2 cellular contexts compared by ENCODE assay signal in the genomic region with DNA sequence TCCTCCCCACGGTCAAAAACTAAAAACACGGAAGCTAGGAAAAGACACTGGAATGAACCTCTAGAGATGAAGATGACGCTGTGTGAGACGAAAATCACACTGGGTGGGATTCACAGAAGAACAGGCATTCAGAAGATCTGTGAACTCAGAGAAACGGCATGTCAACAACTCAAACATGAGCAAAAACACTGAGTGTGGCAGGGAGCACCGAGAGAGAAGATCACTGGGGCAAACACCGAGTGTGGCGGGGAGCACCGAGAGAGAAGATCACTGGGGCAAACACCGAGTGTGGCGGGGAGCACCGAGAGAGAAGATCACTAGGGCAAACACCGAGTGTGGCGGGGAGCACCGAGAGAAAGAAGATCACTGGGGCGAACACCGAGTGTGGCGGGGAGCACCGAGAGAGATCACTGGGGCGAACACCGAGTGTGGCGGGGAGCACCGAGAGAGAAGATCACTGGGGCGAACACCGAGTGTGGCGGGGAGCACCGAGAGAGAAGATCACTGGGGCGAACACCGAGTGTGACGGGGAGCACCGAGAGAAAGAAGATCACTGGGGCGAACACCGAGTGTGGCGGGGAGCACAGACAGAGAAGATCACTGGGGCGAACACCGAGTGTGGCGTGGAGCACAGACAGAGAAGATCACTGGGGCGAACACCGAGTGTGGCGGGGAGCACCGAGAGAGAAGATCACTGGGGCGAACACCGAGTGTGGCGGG.
A peak's percentile ranks its signal among the peaks of the same experiment; 100 is the strongest.
TF ChIP-seq lines count a peak whose summit lies in the region.

No MANE protein-coding gene starts in this region.

TF ChIP-seq in K562, 482 proteins besides CTCF, POLR2A, EP300 and RAD21:
- TF ChIP-seq RBM22 (IDR thresholded peaks at IDR 0.05; ENCODE audit: low read depth, low read length, poor library complexity, severe bottlenecking) (peak; percentile 59), POLR2G (IDR thresholded peaks at IDR 0.05; ENCODE audit: low read depth, low read length) (0 out of 2 replicates have a peak, but pooled peaks have one; percentile 20), ZNF263 (CRISPR knock-in tag; IDR thresholded peaks at IDR 0.05; ENCODE audit: borderline replicate concordance) (peak; percentile 89)
TF ChIP-seq in K562: peak in this region for 3; not testable (repeated sequence) for 479.

TF ChIP-seq in HepG2, 621 proteins besides CTCF, POLR2A, EP300 and RAD21:
- TF ChIP-seq ZNF263 (CRISPR knock-in tag; IDR thresholded peaks at IDR 0.05): peak; percentile 90
